Comparison of ENCODE assay signal across 10 cellular contexts in genomic region chr4:128068927-128069326, GRCh38. TPM values are rescaled to one million over a fixed set of nuclear protein-coding genes. Genes with fewer than 3 reads are reported as not detected.
DNase-seq lines count a peak whose midpoint lies in the region; ATAC-seq, FAIRE-seq and TF ChIP-seq lines count a peak whose summit lies in the region.
"Had no signal": no experiment of that assay in that cellular context is flagged by ENCODE, and none has a peak within 500 bp of the region (broad histone marks: within the 10 kb centered on the region; RNA-seq: fewer than 3 reads in every experiment).

No MANE protein-coding gene starts in this region.

- TF ChIP-seq EP300 in GM12878 (IDR thresholded peaks at IDR 0.05; ENCODE audit: borderline replicate concordance in 1 of 2, control insufficient read depth in 1 of 2, low read depth in 2 of 2, low read length in 2 of 2) = no peak

- H4K20me1 ChIP-seq in GM12878 (ENCODE audit: control insufficient read depth, insufficient read depth) = no peaks in the 10 kb centered on the region

- POLR2A ChIA-PET in activated CD4-positive, alpha-beta T cell treated with anti-CD3 and anti-CD28 coated beads for 36 hours (lab: Charles Lee) = no interaction called here
- POLR2A ChIA-PET in GM12878 (lab: Charles Lee) = no interaction called here

- H3K4me3 Mint-ChIP-seq in activated CD4-positive, alpha-beta T cell treated with anti-CD3 and anti-CD28 coated beads for 36 hours = no peak overlapping the region
- no peak overlapping the region for H3K4me3 Mint-ChIP-seq in progenitor cell of endocrine pancreas (ENCODE audit: low read depth)
- H3K4me3 Mint-ChIP-seq: stimulated activated naive CD8-positive, alpha-beta T cell treated with anti-CD3 and anti-CD28 coated beads, Interleukin-15, Interleukin-2, amounts not matched to agents 100 ng/mL and 50 ng/mL, for 24 hours had no signal

- no peak overlapping the region for H3K4me2 ChIP-seq in GM12878 (ENCODE audit: control insufficient read depth, insufficient read depth)

- 71% methylated on average over 4 of the region's 4 CpGs for WGBS in GM12878 (ENCODE audit: insufficient coverage, insufficient replicate concordance, low lambda C conversion rate, missing lambda C conversion rate)

- H3K27ac Mint-ChIP-seq in activated CD4-positive, alpha-beta T cell treated with anti-CD3 and anti-CD28 coated beads for 36 hours = no peak overlapping the region
- H3K27ac Mint-ChIP-seq in progenitor cell of endocrine pancreas = no peak overlapping the region
- H3K27ac Mint-ChIP-seq: stimulated activated naive CD8-positive, alpha-beta T cell treated with anti-CD3 and anti-CD28 coated beads, Interleukin-15, Interleukin-2, amounts not matched to agents 100 ng/mL and 50 ng/mL, for 24 hours had no signal

- H3K9ac ChIP-seq in GM12878 (ENCODE audit: control insufficient read depth, insufficient read depth, low read length) = no peak overlapping the region

- H2AFZ ChIP-seq in GM12878 (ENCODE audit: control insufficient read depth, low read depth, low read length) = no peak overlapping the region

- H3K4me1 Mint-ChIP-seq in activated CD4-positive, alpha-beta T cell treated with anti-CD3 and anti-CD28 coated beads for 36 hours = peaks cover 5% of the 10 kb centered on the region
- H3K4me1 Mint-ChIP-seq in progenitor cell of endocrine pancreas (ENCODE audit: low read depth) = peaks cover 3% of the 10 kb centered on the region

- TF ChIP-seq CTCF in GM12878 (IDR thresholded peaks at IDR 0.05 in 2 of 3, conservative IDR thresholded peaks at IDR 0.05 in 1 of 3; ENCODE audit: control insufficient read depth in 2 of 3, extremely low read depth in 1 of 3, insufficient read depth in 1 of 3, low read depth in 3 of 3, low read length in 3 of 3) = peak; percentile 15 to 22 (median 18); a peak in 2 of 6 replicates
- peak; percentile 14 for TF ChIP-seq CTCF in progenitor cell of endocrine pancreas (IDR thresholded peaks at IDR 0.05; ENCODE audit: unreplicated experiment)

- H3K9me3 ChIP-seq in GM12878 (replicated peaks; ENCODE audit: control insufficient read depth, insufficient read depth, low read length) = no peaks in the 10 kb centered on the region

- no peak for TF ChIP-seq RAD21 in GM12878 (IDR thresholded peaks at IDR 0.05; ENCODE audit: insufficient read depth, low read depth, low read length)

- no peaks in the 10 kb centered on the region for H3K9me3 Mint-ChIP-seq in activated CD4-positive, alpha-beta T cell treated with anti-CD3 and anti-CD28 coated beads for 36 hours (ENCODE audit: low read depth)
- H3K9me3 Mint-ChIP-seq in progenitor cell of endocrine pancreas (ENCODE audit: low read depth) = no peaks in the 10 kb centered on the region
- H3K9me3 Mint-ChIP-seq: stimulated activated naive CD8-positive, alpha-beta T cell treated with anti-CD3 and anti-CD28 coated beads, Interleukin-15, Interleukin-2, amounts not matched to agents 100 ng/mL and 50 ng/mL, for 24 hours had no signal

- peak; percentile 68 for ATAC-seq in activated CD4-positive, alpha-beta T cell treated with anti-CD3 and anti-CD28 coated beads for 36 hours
- ATAC-seq in HG03432 (IDR thresholded peaks at IDR 0.05; ENCODE audit: unreplicated experiment) (peak; percentile 49), GM12878 (peak; percentile 69), HG02763 (IDR thresholded peaks at IDR 0.05; ENCODE audit: unreplicated experiment) (no peak)

- RAD21 ChIA-PET in GM12878 (lab: Charles Lee; ENCODE audit: unreplicated experiment) = no interaction called here

- in situ Hi-C loops in GM12878 (cut with MboI) = no loop called here

- DNase-seq in activated CD4-positive, alpha-beta T cell treated with anti-CD3 and anti-CD28 coated beads for 36 hours = peak; percentile 33
- no peak for DNase-seq in activated CD4-positive, alpha-beta T cell treated with anti-CD3 and anti-CD28 coated beads, Interleukin-2, amount 50 U/mL, for 4 hours
- DNase-seq in GM12878 (ENCODE audit: low read depth, low spot score) = no peak
- DNase-seq in progenitor cell of endocrine pancreas (ENCODE audit: low spot score, unreplicated experiment) = no peak
- no peak for DNase-seq in CD1c-positive myeloid dendritic cell (ENCODE audit: extremely low spot score)
- no peak for DNase-seq in GM03348 (ENCODE audit: low spot score)
- DNase-seq: NCI-H1436 had no signal

- intact Hi-C loops in activated CD4-positive, alpha-beta T cell treated with anti-CD3 and anti-CD28 coated beads for 36 hours (cut with DNase I, micrococcal nuclease) = no loop called here
- intact Hi-C loops in GM12878 (cut with micrococcal nuclease; ENCODE audit: unreplicated experiment) = no loop called here

- peaks cover 4% of the 10 kb centered on the region for H3K36me3 Mint-ChIP-seq in activated CD4-positive, alpha-beta T cell treated with anti-CD3 and anti-CD28 coated beads for 36 hours (ENCODE audit: low read depth)
- peaks cover 1% of the 10 kb centered on the region for H3K36me3 Mint-ChIP-seq in progenitor cell of endocrine pancreas (ENCODE audit: insufficient read depth)

- BruUV-seq in GM12878 (replicated peaks; lab: Mats Ljungman, UMichigan) = no TSS peak

- H3K27ac ChIP-seq in GM12878 (ENCODE audit: control insufficient read depth, insufficient read depth) = no peak overlapping the region

- no peaks in the 10 kb centered on the region for H3K27me3 Mint-ChIP-seq in activated CD4-positive, alpha-beta T cell treated with anti-CD3 and anti-CD28 coated beads for 36 hours
- no peaks in the 10 kb centered on the region for H3K27me3 Mint-ChIP-seq in progenitor cell of endocrine pancreas
- H3K27me3 Mint-ChIP-seq: stimulated activated naive CD8-positive, alpha-beta T cell treated with anti-CD3 and anti-CD28 coated beads, Interleukin-15, Interleukin-2, amounts not matched to agents 100 ng/mL and 50 ng/mL, for 24 hours had no signal

- no peak for TF ChIP-seq POLR2A in GM12878 (IDR thresholded peaks at IDR 0.05; ENCODE audit: low read depth, low read length)

- CTCF ChIA-PET in activated CD4-positive, alpha-beta T cell treated with anti-CD3 and anti-CD28 coated beads for 36 hours (lab: Charles Lee) = interaction anchor here (1.4 kb wide), 2 partner anchors 23 to 34 kb away, joined by 4 read pairs; no protein-coding TSS in a partner anchor
- CTCF ChIA-PET in GM12878 (lab: Yijun Ruan, JAX) = interaction anchor here (1.4 kb wide), 1 partner anchor 153 kb away, joined by 4 read pairs; no protein-coding TSS in a partner anchor

- H3K36me3 ChIP-seq in GM12878 (ENCODE audit: control insufficient read depth in 2 of 2, insufficient read depth in 2 of 2, low read length in 1 of 2) = no peaks in the 10 kb centered on the region

- no peak overlapping the region for H3K4me3 ChIP-seq in GM12878

- peaks cover 12% of the 10 kb centered on the region for H3K79me2 ChIP-seq in GM12878 (ENCODE audit: control insufficient read depth, insufficient read depth, low read length)

- no peaks in the 10 kb centered on the region for H3K4me1 ChIP-seq in GM12878 (ENCODE audit: control insufficient read depth, insufficient read depth, low read length)

- no peaks in the 10 kb centered on the region for H3K27me3 ChIP-seq in GM12878 (replicated peaks in 1 of 2; ENCODE audit: control insufficient read depth in 2 of 2, insufficient read depth in 2 of 2, low read length in 1 of 2)

- SMC1A ChIA-PET in GM12878 (lab: Charles Lee; ENCODE audit: uncharacterized antibody, unreplicated experiment) = interaction anchor here (1.6 kb wide), 1 partner anchor 130 kb away, joined by 3 read pairs; no protein-coding TSS in a partner anchor

- FAIRE-seq in GM12878 (lab: Jason Lieb, UNC) = no peak

TF ChIP-seq in GM12878, 131 proteins besides CTCF, POLR2A, EP300 and RAD21 (continues in another document):
- TF ChIP-seq SIX5 (IDR thresholded peaks at IDR 0.05; ENCODE audit: low read depth, low read length, severe bottlenecking) (no peak), CHD1 (IDR thresholded peaks at IDR 0.05; ENCODE audit: low read depth, low read length) (no peak), FOS (IDR thresholded peaks at IDR 0.05; ENCODE audit: borderline replicate concordance, extremely low read depth, insufficient read length) (no peak), SRF (IDR thresholded peaks at IDR 0.05; ENCODE audit: low read depth in 2 of 2, low read length in 2 of 2) (no peak)

RNA-seq across cellular contexts. Expression of gene LARP1B, which starts 7.8 kb away (rescaled TPM):
- 10 to 100 TPM; 22.1 to 26.0 TPM for total RNA-seq in activated CD4-positive, alpha-beta T cell treated with anti-CD3 and anti-CD28 coated beads for 36 hours
- total RNA-seq in GM12878 (2013; cell fraction: nucleolus; rRNA removed) = 49.0 and 52.9 TPM in 2 replicates
- total RNA-seq in GM12878 (2014; rRNA removed) = 17.8 and 21.1 TPM in 2 replicates
- 30.0 and 30.9 TPM in 2 replicates for total RNA-seq in GM12878 (2014; rRNA removed; fragmentation: Illumina TruSeq; extraction: Trizol)
- 15.2 and 15.8 TPM in 2 replicates for total RNA-seq in GM12878 (2021)
- 8.4 TPM for polyA plus RNA-seq in GM12878 (2011; ENCODE audit: low read depth)
- polyA plus RNA-seq in GM12878 (2011; rRNA removed) = 18.7 and 25.9 TPM in 2 replicates
- 4.5 and 5.2 TPM in 2 replicates for polyA plus RNA-seq in GM12878 (2011; cell fraction: cytosol; rRNA removed)
- 10.5 and 13.8 TPM in 2 replicates for polyA plus RNA-seq in GM12878 (2011; cell fraction: nucleus; rRNA removed)
- 11.3 and 12.0 TPM in 2 replicates for polyA plus RNA-seq in GM12878 (2012)
- 23.3 and 30.7 TPM in 2 replicates for polyA plus RNA-seq in GM12878 (2014; fragmentation: Illumina TruSeq; extraction: Trizol)
- polyA plus RNA-seq in GM12878 (2014; fragmentation: Nextera tagmentation; extraction: Ambion mirVana) = 10 to 100 TPM in 1 of 2 experiments, 1 to 10 TPM in 1; 9.3 to 12.7 TPM
- polyA plus RNA-seq in GM12878 (2014; rRNA removed) = 13.8 and 14.3 TPM in 2 replicates
- polyA plus RNA-seq in GM12878 (2016; fragmentation: Nextera tagmentation; extraction: Ambion mirVana) = 1 to 10 TPM; 9.2 to 10.0 TPM
- polyA minus RNA-seq in GM12878 (2011; rRNA and poly(A)+ RNA removed) = 8.3 and 10.2 TPM in 2 replicates
- 5.3 and 6.9 TPM in 2 replicates for polyA minus RNA-seq in GM12878 (2011; cell fraction: cytosol; rRNA and poly(A)+ RNA removed)
- polyA minus RNA-seq in GM12878 (2011; cell fraction: nucleus; rRNA and poly(A)+ RNA removed) = 8.5 and 13.6 TPM in 2 replicates
- total RNA-seq in progenitor cell of endocrine pancreas = 22.3 and 23.2 TPM in 2 replicates
